In genomic region chr11:75497788-75498404, GRCh38 we compare ENCODE assay signal across 21 cellular contexts. TPM values are rescaled to one million over a fixed set of nuclear protein-coding genes. Genes with fewer than 3 reads are reported as not detected.
DNase-seq lines count a peak whose midpoint lies in the region; ATAC-seq, FAIRE-seq and TF ChIP-seq lines count a peak whose summit lies in the region.
"Had no signal": no experiment of that assay in that cellular context is flagged by ENCODE, and none has a peak within 500 bp of the region (broad histone marks: within the 10 kb centered on the region; RNA-seq: fewer than 3 reads in every experiment).

No MANE protein-coding gene starts in this region.

- peaks cover 72% of the 10 kb centered on the region for H3K4me1 Mint-ChIP-seq in endothelial cell (ENCODE audit: unreplicated experiment)
- peaks cover 41% of the 10 kb centered on the region for H3K4me1 Mint-ChIP-seq in stimulated activated effector memory CD8-positive, alpha-beta T cell treated with anti-CD3 and anti-CD28 coated beads, Interleukin-12 subunit alpha, Interleukin-12 subunit beta, amount 100 ng/mL, for 72 hours
- peaks cover 2% of the 10 kb centered on the region for H3K4me1 Mint-ChIP-seq in activated naive CD8-positive, alpha-beta T cell treated with anti-CD3 and anti-CD28 coated beads for 36 hours
- peaks cover 20% of the 10 kb centered on the region for H3K4me1 Mint-ChIP-seq in T-helper 2 cell treated with Interferon-gamma antibody and Interleukin-4, amounts not matched to agents 5 μg/mL and 100 μg/mL, for 36 hours (ENCODE audit: low read depth)

- H3K9me3 Mint-ChIP-seq in endothelial cell (ENCODE audit: unreplicated experiment): no peaks in the 10 kb centered on the region
- H3K9me3 Mint-ChIP-seq in stimulated activated effector memory CD8-positive, alpha-beta T cell treated with anti-CD3 and anti-CD28 coated beads, Interleukin-12 subunit alpha, Interleukin-12 subunit beta, amount 100 ng/mL, for 72 hours: no peaks in the 10 kb centered on the region
- H3K9me3 Mint-ChIP-seq in activated naive CD8-positive, alpha-beta T cell treated with anti-CD3 and anti-CD28 coated beads for 36 hours: no peaks in the 10 kb centered on the region
- no peaks in the 10 kb centered on the region for H3K9me3 Mint-ChIP-seq in T-helper 2 cell treated with Interferon-gamma antibody and Interleukin-4, amounts not matched to agents 5 μg/mL and 100 μg/mL, for 36 hours
- H3K9me3 Mint-ChIP-seq: CD8-positive, alpha-beta T cell; immature natural killer cell; naive B cell had no signal

- FAIRE-seq in HTR-8/SVneo (lab: Jason Lieb, UNC): peak; percentile 51
- FAIRE-seq: small intestine had no signal

- H3K27me3 Mint-ChIP-seq in endothelial cell (ENCODE audit: unreplicated experiment): peaks cover 10% of the 10 kb centered on the region
- H3K27me3 Mint-ChIP-seq in activated naive CD8-positive, alpha-beta T cell treated with anti-CD3 and anti-CD28 coated beads for 36 hours: no peaks in the 10 kb centered on the region
- H3K27me3 Mint-ChIP-seq in T-helper 2 cell treated with Interferon-gamma antibody and Interleukin-4, amounts not matched to agents 5 μg/mL and 100 μg/mL, for 36 hours (ENCODE audit: low read depth): no peaks in the 10 kb centered on the region

- no peak for TF ChIP-seq CTCF in endothelial cell (IDR thresholded peaks at IDR 0.05; ENCODE audit: unreplicated experiment)

- H3K27ac Mint-ChIP-seq in endothelial cell (ENCODE audit: unreplicated experiment): peak overlapping the region; percentile 42
- H3K27ac Mint-ChIP-seq in stimulated activated effector memory CD8-positive, alpha-beta T cell treated with anti-CD3 and anti-CD28 coated beads, Interleukin-12 subunit alpha, Interleukin-12 subunit beta, amount 100 ng/mL, for 72 hours: no peak overlapping the region
- H3K27ac Mint-ChIP-seq in activated naive CD8-positive, alpha-beta T cell treated with anti-CD3 and anti-CD28 coated beads for 36 hours: no peak overlapping the region
- H3K27ac Mint-ChIP-seq in T-helper 2 cell treated with Interferon-gamma antibody and Interleukin-4, amounts not matched to agents 5 μg/mL and 100 μg/mL, for 36 hours: no peak overlapping the region
- H3K27ac Mint-ChIP-seq: CD8-positive, alpha-beta T cell; immature natural killer cell; naive B cell had no signal

- H3K36me3 Mint-ChIP-seq in endothelial cell (ENCODE audit: low read depth, unreplicated experiment): peaks cover 35% of the 10 kb centered on the region
- H3K36me3 Mint-ChIP-seq in stimulated activated effector memory CD8-positive, alpha-beta T cell treated with anti-CD3 and anti-CD28 coated beads, Interleukin-12 subunit alpha, Interleukin-12 subunit beta, amount 100 ng/mL, for 72 hours: no peaks in the 10 kb centered on the region
- H3K36me3 Mint-ChIP-seq in activated naive CD8-positive, alpha-beta T cell treated with anti-CD3 and anti-CD28 coated beads for 36 hours: no peaks in the 10 kb centered on the region
- H3K36me3 Mint-ChIP-seq in T-helper 2 cell treated with Interferon-gamma antibody and Interleukin-4, amounts not matched to agents 5 μg/mL and 100 μg/mL, for 36 hours (ENCODE audit: low read depth): no peaks in the 10 kb centered on the region
- H3K36me3 Mint-ChIP-seq: CD8-positive, alpha-beta T cell; immature natural killer cell had no signal

- no peak overlapping the region for H3K4me3 Mint-ChIP-seq in endothelial cell (ENCODE audit: unreplicated experiment)
- H3K4me3 Mint-ChIP-seq in stimulated activated effector memory CD8-positive, alpha-beta T cell treated with anti-CD3 and anti-CD28 coated beads, Interleukin-12 subunit alpha, Interleukin-12 subunit beta, amount 100 ng/mL, for 72 hours: no peak overlapping the region
- no peak overlapping the region for H3K4me3 Mint-ChIP-seq in activated naive CD8-positive, alpha-beta T cell treated with anti-CD3 and anti-CD28 coated beads for 36 hours
- H3K4me3 Mint-ChIP-seq in T-helper 2 cell treated with Interferon-gamma antibody and Interleukin-4, amounts not matched to agents 5 μg/mL and 100 μg/mL, for 36 hours: no peak overlapping the region
- H3K4me3 Mint-ChIP-seq: CD8-positive, alpha-beta T cell; immature natural killer cell; naive B cell had no signal

- peak; percentile 20 for DNase-seq in EL
- DNase-seq in HTR-8/SVneo (ENCODE audit: insufficient read length, low spot score): no peak
- DNase-seq in endothelial cell (ENCODE audit: low spot score): no peak
- DNase-seq in stimulated activated effector memory CD8-positive, alpha-beta T cell treated with anti-CD3 and anti-CD28 coated beads, Interleukin-12 subunit alpha, Interleukin-12 subunit beta, amount 100 ng/mL, for 72 hours (ENCODE audit: low spot score in 2 of 2): no peak
- DNase-seq in activated naive CD8-positive, alpha-beta T cell treated with anti-CD3 and anti-CD28 coated beads for 36 hours: no peak
- DNase-seq in T-helper 2 cell treated with Interferon-gamma antibody and Interleukin-4, amounts not matched to agents 5 μg/mL and 100 μg/mL, for 36 hours (ENCODE audit: low spot score): no peak
- DNase-seq: body of pancreas; CD8-positive, alpha-beta T cell; DMS 273 treated with DMSO at 0.1 percent for 48 hours; foreskin melanocyte; immature natural killer cell; naive B cell; NCI-H1092 treated with DMSO at 0.1 percent for 48 hours; NCI-H2029; NCI-H526 treated with DMSO at 0.1 percent for 48 hours; Peyer's patch; SIG-M5; small intestine; stimulated activated CD4-positive, alpha-beta T cell treated with anti-CD3 and anti-CD28 coated beads, Interleukin-2, amount 100 ng/mL, for 24 hours; testis had no signal

- peak; percentile 81 for ATAC-seq in stimulated activated effector memory CD8-positive, alpha-beta T cell treated with anti-CD3 and anti-CD28 coated beads, Interleukin-12 subunit alpha, Interleukin-12 subunit beta, amount 100 ng/mL, for 72 hours
- ATAC-seq in HG03108 (IDR thresholded peaks at IDR 0.05; ENCODE audit: unreplicated experiment): no peak
- ATAC-seq: body of pancreas; CD8-positive, alpha-beta T cell had no signal

RNA-seq across cellular contexts. Expression of gene GDPD5, which starts 27.8 kb away (rescaled TPM):
- 674 TPM for total RNA-seq in endothelial cell (ENCODE audit: unreplicated experiment)
- total RNA-seq in activated naive CD8-positive, alpha-beta T cell treated with anti-CD3 and anti-CD28 coated beads for 36 hours: 1 to 10 TPM; 5.9 to 6.6 TPM

Comparison
In these comparisons a context has a peak if more than half of its experiments do, and no peak if none do; other contexts are left out.
1. RNA of gene GDPD5, which starts 27.8 kb away (total RNA-seq): 674 TPM in endothelial cell (single experiment); 5.9 to 6.6 TPM in activated naive CD8-positive, alpha-beta T cell treated with anti-CD3 and anti-CD28 coated beads for 36 hours; every median in the first group is over 10 times any median in the second.